14 cellular contexts compared by ENCODE assay signal in genomic region chr16:8729779-8730334, GRCh38. TPM values are rescaled to one million over a fixed set of nuclear protein-coding genes. Genes with fewer than 3 reads are reported as not detected.
DNase-seq lines count a peak whose midpoint lies in the region; ATAC-seq and TF ChIP-seq lines count a peak whose summit lies in the region.
"Had no signal": no experiment of that assay in that cellular context is flagged by ENCODE, and none has a peak within 500 bp of the region (broad histone marks: within the 10 kb centered on the region; RNA-seq: fewer than 3 reads in every experiment).

No MANE protein-coding gene starts in this region.

- no peak overlapping the region for H3K4me2 ChIP-seq in trophoblast cell (ENCODE audit: low read length)
- H3K4me2 ChIP-seq in PC-3 (ENCODE audit: low read length), result no peak overlapping the region

- H4K12ac ChIP-seq in trophoblast cell (ENCODE audit: low read depth, low read length), result no peak overlapping the region

- TF ChIP-seq CTCF in Peyer's patch (IDR thresholded peaks at IDR 0.05) (no peak), foreskin keratinocyte (conservative IDR thresholded peaks at IDR 0.05) (no peak), PC-3 (conservative IDR thresholded peaks at IDR 0.05; ENCODE audit: low read depth, low read length) (no peak)

- no peak for DNase-seq in T-helper 2 cell treated with Interferon-gamma antibody and Interleukin-4, amounts not matched to agents 5 μg/mL and 100 μg/mL, for 36 hours (ENCODE audit: low spot score)
- no peak for DNase-seq in T-helper 2 cell
- peak in 2 of 3 donors; percentile 64 for DNase-seq in Peyer's patch
- DNase-seq in foreskin keratinocyte, result no peak
- no peak for DNase-seq in stimulated activated effector memory CD8-positive, alpha-beta T cell treated with anti-CD3 and anti-CD28 coated beads, Interleukin-12 subunit alpha, Interleukin-12 subunit beta, amount 100 ng/mL, for 72 hours (ENCODE audit: low spot score in 2 of 2)
- no peak for DNase-seq in G401 (ENCODE audit: low spot score)
- no peak for DNase-seq in trophoblast cell
- DNase-seq in PC-3, result no peak
- DNase-seq: activated effector memory CD4-positive, alpha-beta T cell treated with Interleukin-2 at 50 U/mL for 16 hours; Calu3; lower lobe of right lung; NCI-H1048 had no signal

- no peak overlapping the region for H3K23ac ChIP-seq in trophoblast cell (ENCODE audit: low read length)

- H3K4me1 Mint-ChIP-seq in T-helper 2 cell treated with Interferon-gamma antibody and Interleukin-4, amounts not matched to agents 5 μg/mL and 100 μg/mL, for 36 hours (ENCODE audit: low read depth), result peaks cover 8% of the 10 kb centered on the region
- H3K4me1 Mint-ChIP-seq in stimulated activated effector memory CD8-positive, alpha-beta T cell treated with anti-CD3 and anti-CD28 coated beads, Interleukin-12 subunit alpha, Interleukin-12 subunit beta, amount 100 ng/mL, for 72 hours, result peaks cover 5% of the 10 kb centered on the region

- ATAC-seq in foreskin keratinocyte (peak; percentile 45), PC-3 (no peak)
- no peak for ATAC-seq in stimulated activated effector memory CD8-positive, alpha-beta T cell treated with anti-CD3 and anti-CD28 coated beads, Interleukin-12 subunit alpha, Interleukin-12 subunit beta, amount 100 ng/mL, for 72 hours

- no peaks in the 10 kb centered on the region for H3K79me2 ChIP-seq in trophoblast cell (ENCODE audit: control insufficient read depth, insufficient read depth, low read length, poor library complexity)
- no peaks in the 10 kb centered on the region for H3K79me2 ChIP-seq in PC-3 (ENCODE audit: low read length)

- peak overlapping the region; percentile 41 for H3K27ac Mint-ChIP-seq in T-helper 2 cell treated with Interferon-gamma antibody and Interleukin-4, amounts not matched to agents 5 μg/mL and 100 μg/mL, for 36 hours
- H3K27ac Mint-ChIP-seq in stimulated activated effector memory CD8-positive, alpha-beta T cell treated with anti-CD3 and anti-CD28 coated beads, Interleukin-12 subunit alpha, Interleukin-12 subunit beta, amount 100 ng/mL, for 72 hours, result peak overlapping the region; percentile 43
- H3K27ac Mint-ChIP-seq: T-helper 1 cell treated with Interleukin-12 subunit alpha and Interleukin-12 subunit beta and Interleukin-4 antibody, amounts not matched to agents 30 μg/mL and 1 μg/mL, for 36 hours had no signal

- no CpG with 5 or more reads among the region's 8 CpGs for WGBS in trophoblast cell (ENCODE audit: extremely low coverage, insufficient coverage, insufficient read length)

- H3K4me3 ChIP-seq in Peyer's patch (no peak overlapping the region), trophoblast cell (ENCODE audit: low read depth, low read length) (no peak overlapping the region), PC-3 (ENCODE audit: low read length) (no peak overlapping the region)
- H3K4me3 ChIP-seq: lower lobe of right lung had no signal

- H3K14ac ChIP-seq in trophoblast cell (ENCODE audit: low read length), result no peak overlapping the region

- H3K27ac ChIP-seq in Peyer's patch (peak overlapping the region in 1 of 4 donors; percentile 10), foreskin keratinocyte (no peak overlapping the region), trophoblast cell (ENCODE audit: low read depth, low read length) (no peak overlapping the region), PC-3 (ENCODE audit: low read length) (no peak overlapping the region)
- H3K27ac ChIP-seq: lower lobe of right lung had no signal

- H3F3A ChIP-seq in PC-3 (ENCODE audit: low read length, unreplicated experiment), result no peaks in the 10 kb centered on the region

- TF ChIP-seq POLR2A in Peyer's patch (IDR thresholded peaks at IDR 0.05), result no peak

- BruUV-seq in PC-3 (replicated peaks; lab: Mats Ljungman, UMichigan), result no TSS peak

- no peak overlapping the region for H2AFZ ChIP-seq in trophoblast cell (ENCODE audit: insufficient read depth, low read length, poor library complexity)
- no peak overlapping the region for H2AFZ ChIP-seq in PC-3 (ENCODE audit: low read length)

- no peak overlapping the region for H2BK120ac ChIP-seq in trophoblast cell (ENCODE audit: insufficient read depth, low read length, poor library complexity)

- intact Hi-C loops in PC-3 (cut with micrococcal nuclease), result no loop called here

- H2BK12ac ChIP-seq in trophoblast cell (ENCODE audit: low read length), result no peak overlapping the region

- no peak overlapping the region for H4K8ac ChIP-seq in trophoblast cell (ENCODE audit: low read depth, low read length)

- no peaks in the 10 kb centered on the region for H3K36me3 Mint-ChIP-seq in T-helper 2 cell treated with Interferon-gamma antibody and Interleukin-4, amounts not matched to agents 5 μg/mL and 100 μg/mL, for 36 hours (ENCODE audit: low read depth)
- no peaks in the 10 kb centered on the region for H3K36me3 Mint-ChIP-seq in stimulated activated effector memory CD8-positive, alpha-beta T cell treated with anti-CD3 and anti-CD28 coated beads, Interleukin-12 subunit alpha, Interleukin-12 subunit beta, amount 100 ng/mL, for 72 hours

- H3K18ac ChIP-seq in trophoblast cell (ENCODE audit: low read length), result no peak overlapping the region

- in situ Hi-C loops in G401 (cut with HindIII; ENCODE audit: low sequenced_read_pairs), result no loop called here

- H3K36me3 ChIP-seq in Peyer's patch (no peaks in the 10 kb centered on the region), trophoblast cell (ENCODE audit: control insufficient read depth in 1 of 2, insufficient read depth in 2 of 2, low read length in 2 of 2) (no peaks in the 10 kb centered on the region), PC-3 (ENCODE audit: low read depth, low read length) (no peaks in the 10 kb centered on the region)
- H3K36me3 ChIP-seq: lower lobe of right lung had no signal

- H3K4ac ChIP-seq in trophoblast cell (ENCODE audit: low read depth, low read length), result no peak overlapping the region

- H2BK5ac ChIP-seq in trophoblast cell (ENCODE audit: low read depth, low read length, poor library complexity), result no peak overlapping the region

- H3K9ac ChIP-seq in trophoblast cell (ENCODE audit: low read length) (no peak overlapping the region), PC-3 (ENCODE audit: low read length) (no peak overlapping the region)

- H3K4me1 ChIP-seq in Peyer's patch (no peaks in the 10 kb centered on the region), foreskin keratinocyte (peaks cover 5% of the 10 kb centered on the region), trophoblast cell (ENCODE audit: control insufficient read depth in 1 of 2, insufficient read depth in 2 of 2, low read length in 2 of 2) (no peaks in the 10 kb centered on the region), PC-3 (ENCODE audit: insufficient read depth, low read length) (no peaks in the 10 kb centered on the region)
- H3K4me1 ChIP-seq: lower lobe of right lung had no signal

- H3K27me3 ChIP-seq in Peyer's patch (no peaks in the 10 kb centered on the region), foreskin keratinocyte (no peaks in the 10 kb centered on the region), trophoblast cell (ENCODE audit: insufficient read depth, low read length) (no peaks in the 10 kb centered on the region), PC-3 (ENCODE audit: low read length) (0 out of 2 replicates have a peak, but pooled peaks cover 13% of the 10 kb centered on the region)

- H3K9me3 ChIP-seq in Peyer's patch (peaks cover 0 to 6% (median 0%) of the 10 kb centered on the region in 4 donors), trophoblast cell (ENCODE audit: insufficient read depth, low read depth, low read length) (no peaks in the 10 kb centered on the region), PC-3 (ENCODE audit: low read length) (no peaks in the 10 kb centered on the region)
- H3K9me3 ChIP-seq: lower lobe of right lung had no signal

- peaks cover 5% of the 10 kb centered on the region for H3K9me3 Mint-ChIP-seq in T-helper 2 cell treated with Interferon-gamma antibody and Interleukin-4, amounts not matched to agents 5 μg/mL and 100 μg/mL, for 36 hours
- H3K9me3 Mint-ChIP-seq in stimulated activated effector memory CD8-positive, alpha-beta T cell treated with anti-CD3 and anti-CD28 coated beads, Interleukin-12 subunit alpha, Interleukin-12 subunit beta, amount 100 ng/mL, for 72 hours, result no peaks in the 10 kb centered on the region

- H3K9me2 ChIP-seq in PC-3 (replicated peaks; ENCODE audit: low read length), result no peaks in the 10 kb centered on the region

- no peaks in the 10 kb centered on the region for H4K20me1 ChIP-seq in PC-3 (ENCODE audit: low read length)

- H3K4me3 Mint-ChIP-seq in T-helper 2 cell treated with Interferon-gamma antibody and Interleukin-4, amounts not matched to agents 5 μg/mL and 100 μg/mL, for 36 hours, result no peak overlapping the region
- H3K4me3 Mint-ChIP-seq in stimulated activated effector memory CD8-positive, alpha-beta T cell treated with anti-CD3 and anti-CD28 coated beads, Interleukin-12 subunit alpha, Interleukin-12 subunit beta, amount 100 ng/mL, for 72 hours, result no peak overlapping the region
- H3K4me3 Mint-ChIP-seq: T-helper 1 cell treated with Interleukin-12 subunit alpha and Interleukin-12 subunit beta and Interleukin-4 antibody, amounts not matched to agents 30 μg/mL and 1 μg/mL, for 36 hours had no signal

- no peaks in the 10 kb centered on the region for H3K79me1 ChIP-seq in trophoblast cell (ENCODE audit: low read length)

- H2AK5ac ChIP-seq in trophoblast cell (ENCODE audit: low read length), result no peak overlapping the region

- no peak overlapping the region for H4K91ac ChIP-seq in trophoblast cell (ENCODE audit: low read depth, low read length)

- CTCF ChIA-PET in PC-3 (lab: Charles Lee), result no interaction called here

- POLR2A ChIA-PET in PC-3 (lab: Charles Lee; ENCODE audit: unreplicated experiment), result no interaction called here

- no peaks in the 10 kb centered on the region for H3K27me3 Mint-ChIP-seq in T-helper 2 cell treated with Interferon-gamma antibody and Interleukin-4, amounts not matched to agents 5 μg/mL and 100 μg/mL, for 36 hours (ENCODE audit: low read depth)

RNA-seq across cellular contexts. Expression of gene ABAT, which starts 55.4 kb away (rescaled TPM):
- total RNA-seq in Peyer's patch (10 to 100 TPM in 3 of 4 donors, 1 to 10 TPM in 1; 8.3 to 33.5 (median 29.0) TPM), foreskin keratinocyte (6.0 and 10.2 TPM in 2 replicates), PC-3 (2014; rRNA removed) (0.17 and 0.95 TPM in 2 replicates)
- polyA plus RNA-seq in foreskin keratinocyte, result 2.7 and 3.5 TPM in 2 replicates
- 7.2 and 8.0 TPM in 2 replicates for total RNA-seq in G401 (2014; rRNA removed; shearing (Covaris generic))
- polyA plus RNA-seq in trophoblast cell (2013), result 2.5 and 2.6 TPM in 2 replicates
- total RNA-seq: HT1080 had no signal

Comparison
In these comparisons a context has a peak if more than half of its experiments do, and no peak if none do; other contexts are left out.
1. DNase-seq: peak in Peyer's patch (2 of 3); none in T-helper 2 cell treated with Interferon-gamma antibody and Interleukin-4, amounts not matched to agents 5 μg/mL and 100 μg/mL, for 36 hours (single experiment), T-helper 2 cell (0 of 5), foreskin keratinocyte (0 of 2), stimulated activated effector memory CD8-positive, alpha-beta T cell treated with anti-CD3 and anti-CD28 coated beads, Interleukin-12 subunit alpha, Interleukin-12 subunit beta, amount 100 ng/mL, for 72 hours (0 of 2), G401 (single experiment), trophoblast cell (0 of 2) and PC-3 (single experiment).